ENCODE assay signal across 1 cellular context in genomic region chr6:134176283-134176975, GRCh38.
TF ChIP-seq lines count a peak whose summit lies in the region.

No MANE protein-coding gene starts in this region.

TF ChIP-seq in GM23338, 12 proteins besides CTCF, POLR2A, EP300 and RAD21 (continued from another document):
- TF ChIP-seq ZNF114 (CRISPR knock-in tag; IDR thresholded peaks at IDR 0.05): no peak
- no peak for TF ChIP-seq CREB1 (CRISPR knock-in tag; IDR thresholded peaks at IDR 0.05; ENCODE audit: low read depth)
- TF ChIP-seq JUNB (IDR thresholded peaks at IDR 0.05; ENCODE audit: unreplicated experiment): no peak
- no peak for TF ChIP-seq ZNF331 (CRISPR knock-in tag; IDR thresholded peaks at IDR 0.05; ENCODE audit: low read depth)
- no peak for TF ChIP-seq REST (IDR thresholded peaks at IDR 0.05; ENCODE audit: unreplicated experiment)
- no peak for TF ChIP-seq ETS1 (IDR thresholded peaks at IDR 0.05)
